17 cellular contexts compared by ENCODE assay signal in genomic region chr2:216503697-216504375, GRCh38. TPM values are rescaled to one million over a fixed set of nuclear protein-coding genes. Genes with fewer than 3 reads are reported as not detected.
A peak's percentile ranks its signal among the peaks of the same experiment; 100 is the strongest.
DNase-seq lines count a peak whose midpoint lies in the region; ATAC-seq and TF ChIP-seq lines count a peak whose summit lies in the region.
"Had no signal": no experiment of that assay in that cellular context is flagged by ENCODE, and none has a peak within 500 bp of the region (broad histone marks: within the 10 kb centered on the region; RNA-seq: fewer than 3 reads in every experiment).

No MANE protein-coding gene starts in this region.

- no peaks in the 10 kb centered on the region for H3K9me3 ChIP-seq in endodermal cell (ENCODE audit: control insufficient read depth, low read length)
- H3K9me3 ChIP-seq in suprapubic skin = no peaks in the 10 kb centered on the region
- H3K9me3 ChIP-seq: colonic mucosa, heart right ventricle, thyroid gland had no signal

- TF ChIP-seq POLR2A in suprapubic skin (IDR thresholded peaks at IDR 0.05) = no peak

- H3K27me3 ChIP-seq in endodermal cell (ENCODE audit: control insufficient read depth, insufficient read depth, low read length, poor library complexity, severe bottlenecking) (no peaks in the 10 kb centered on the region), suprapubic skin (no peaks in the 10 kb centered on the region)
- H3K27me3 ChIP-seq: colonic mucosa, heart right ventricle, thyroid gland had no signal

- H3K4me1 ChIP-seq in endodermal cell (ENCODE audit: control insufficient read depth, insufficient read depth, low read length) (no peaks in the 10 kb centered on the region), suprapubic skin (peaks cover 22% of the 10 kb centered on the region)

- H3K4me3 ChIP-seq in endodermal cell (ENCODE audit: low read length) (no peak overlapping the region), foreskin fibroblast (ENCODE audit: low read depth in 1 of 2, low read length in 2 of 2) (no peak overlapping the region), suprapubic skin (no peak overlapping the region)
- H3K4me3 ChIP-seq: colonic mucosa, heart right ventricle, thyroid gland had no signal

- CTCF ChIA-PET in RWPE1 (lab: Yijun Ruan, JAX) = no interaction called here

- H3K27ac ChIP-seq in RWPE1 = peak overlapping the region; percentile 38
- no peak overlapping the region for H3K27ac ChIP-seq in endodermal cell (ENCODE audit: low read depth, low read length)
- H3K27ac ChIP-seq in suprapubic skin = no peak overlapping the region
- H3K27ac ChIP-seq: colonic mucosa, thyroid gland had no signal

- WGBS in endodermal cell (ENCODE audit: insufficient coverage in 1 of 2, insufficient read length in 1 of 2), 2 experiments = 94 to 97% methylated on average over 4 to 5 of the region's 5 CpGs
- 57% methylated on average over 5 of the region's 5 CpGs for WGBS in suprapubic skin

- ATAC-seq in stimulated activated naive CD8-positive, alpha-beta T cell treated with anti-CD3 and anti-CD28 coated beads, Interleukin-15, Interleukin-2, amounts not matched to agents 100 U/mL and 50 U/mL, for 24 hours = no peak
- ATAC-seq: heart right ventricle, left cardiac atrium had no signal

- peaks cover 62% of the 10 kb centered on the region for H3K36me3 ChIP-seq in endodermal cell (ENCODE audit: control insufficient read depth, insufficient read depth, low read length)
- peaks cover 54% of the 10 kb centered on the region for H3K36me3 ChIP-seq in suprapubic skin

- H3K27ac Mint-ChIP-seq in stimulated activated naive CD8-positive, alpha-beta T cell treated with anti-CD3 and anti-CD28 coated beads, Interleukin-15, Interleukin-2, amounts not matched to agents 100 ng/mL and 50 ng/mL, for 24 hours = peak overlapping the region; percentile 80
- H3K27ac Mint-ChIP-seq in endodermal cell = peak overlapping the region; percentile 28

- peaks cover 50% of the 10 kb centered on the region for H3K4me1 Mint-ChIP-seq in stimulated activated naive CD8-positive, alpha-beta T cell treated with anti-CD3 and anti-CD28 coated beads, Interleukin-15, Interleukin-2, amounts not matched to agents 100 ng/mL and 50 ng/mL, for 24 hours (ENCODE audit: low read depth)
- H3K4me1 Mint-ChIP-seq in endodermal cell = peaks cover 27% of the 10 kb centered on the region

- no peak overlapping the region for H3K9ac ChIP-seq in endodermal cell (ENCODE audit: extremely low read depth, low read length, poor library complexity, severe bottlenecking)

- peaks cover 77% of the 10 kb centered on the region for H3K36me3 Mint-ChIP-seq in stimulated activated naive CD8-positive, alpha-beta T cell treated with anti-CD3 and anti-CD28 coated beads, Interleukin-15, Interleukin-2, amounts not matched to agents 100 ng/mL and 50 ng/mL, for 24 hours (ENCODE audit: low read depth)
- peaks cover 74% of the 10 kb centered on the region for H3K36me3 Mint-ChIP-seq in endodermal cell (ENCODE audit: low read depth)

- H3K27me3 Mint-ChIP-seq in stimulated activated naive CD8-positive, alpha-beta T cell treated with anti-CD3 and anti-CD28 coated beads, Interleukin-15, Interleukin-2, amounts not matched to agents 100 ng/mL and 50 ng/mL, for 24 hours = no peaks in the 10 kb centered on the region
- no peaks in the 10 kb centered on the region for H3K27me3 Mint-ChIP-seq in endodermal cell (ENCODE audit: insufficient read depth)

- no peaks in the 10 kb centered on the region for H3K9me3 Mint-ChIP-seq in stimulated activated naive CD8-positive, alpha-beta T cell treated with anti-CD3 and anti-CD28 coated beads, Interleukin-15, Interleukin-2, amounts not matched to agents 100 ng/mL and 50 ng/mL, for 24 hours
- no peaks in the 10 kb centered on the region for H3K9me3 Mint-ChIP-seq in endodermal cell

- no peak for DNase-seq in stimulated activated naive CD8-positive, alpha-beta T cell treated with anti-CD3 and anti-CD28 coated beads, Interleukin-15, Interleukin-2, amounts not matched to agents 100 U/mL and 50 U/mL, for 24 hours
- DNase-seq in RWPE1 (ENCODE audit: low spot score) = no peak
- no peak for DNase-seq in endodermal cell
- DNase-seq in foreskin fibroblast = no peak
- DNase-seq in NCI-H1417 (lab: John Stamatoyannopoulos, UW) = no peak
- no peak for DNase-seq in suprapubic skin (ENCODE audit: low spot score in 2 of 2)
- no peak for DNase-seq in NCI-H2196 treated with DMSO at 0.1 percent for 48 hours (lab: John Stamatoyannopoulos, UW; ENCODE audit: unreplicated experiment)
- DNase-seq: activated CD4-positive, alpha-beta T cell treated with anti-CD3 and anti-CD28 coated beads, Interleukin-2, amount 50 U/mL, for 4 hours; C1 segment of cervical spinal cord; colonic mucosa; erythroblast; heart right ventricle; left cardiac atrium; NCI-H1930; NCI-H526; thyroid gland had no signal

- TF ChIP-seq CTCF in RWPE1 (conservative IDR thresholded peaks at IDR 0.05; ENCODE audit: low read depth) = no peak
- TF ChIP-seq CTCF in endodermal cell (conservative IDR thresholded peaks at IDR 0.05) = no peak
- no peak for TF ChIP-seq CTCF in foreskin fibroblast (IDR thresholded peaks at IDR 0.05; ENCODE audit: low read depth, low read length)
- TF ChIP-seq CTCF in suprapubic skin (IDR thresholded peaks at IDR 0.05) = no peak

- POLR2A ChIA-PET in RWPE1 (lab: Yijun Ruan, JAX; ENCODE audit: low non-redundant PET) = no interaction called here

- peak overlapping the region; percentile 98 for H3K4me3 Mint-ChIP-seq in stimulated activated naive CD8-positive, alpha-beta T cell treated with anti-CD3 and anti-CD28 coated beads, Interleukin-15, Interleukin-2, amounts not matched to agents 100 ng/mL and 50 ng/mL, for 24 hours
- no peak overlapping the region for H3K4me3 Mint-ChIP-seq in endodermal cell

- no peak for TF ChIP-seq EP300 in suprapubic skin (IDR thresholded peaks at IDR 0.05)

RNA-seq across cellular contexts. Expression of gene RPL37A, which starts 5.2 kb away (rescaled TPM):
- total RNA-seq in endodermal cell (1,000 to 10,000 TPM; 2,589 to 2,765 TPM), suprapubic skin (1,000 to 10,000 TPM in 3 of 4 donors, 100 to 1,000 TPM in 1; 892 to 2,420 (median 2,172) TPM)
- 1,971 TPM for polyA plus RNA-seq in endodermal cell (2013, experiment 1 of 2)
- polyA plus RNA-seq in endodermal cell (2013, experiment 2 of 2) = 1,927 TPM
